In the genomic region with DNA sequence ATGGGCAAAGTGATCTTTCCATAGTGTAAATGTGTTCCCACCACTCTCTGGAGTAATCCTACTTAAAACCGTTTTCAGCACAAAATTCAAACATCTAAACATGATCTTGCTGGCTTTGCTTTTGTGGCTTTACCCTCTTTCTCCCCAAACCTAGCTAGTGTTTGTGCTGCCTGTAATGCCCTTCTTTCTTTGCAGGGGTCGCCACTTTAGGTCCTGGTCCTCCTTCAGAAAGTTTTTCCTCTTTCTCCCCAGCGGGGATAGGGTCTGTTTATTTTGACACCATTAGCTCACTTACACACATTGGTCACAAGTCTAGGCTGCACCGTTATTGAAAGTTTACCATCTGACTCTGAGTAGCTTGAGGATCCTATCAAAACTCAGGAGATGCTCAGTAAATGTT, we compare ENCODE assay signal across 10 cellular contexts. TPM values are rescaled to one million over a fixed set of nuclear protein-coding genes. Genes with fewer than 3 reads are reported as not detected.
DNase-seq lines count a peak whose midpoint lies in the region; ATAC-seq and TF ChIP-seq lines count a peak whose summit lies in the region.
"Had no signal": no experiment of that assay in that cellular context is flagged by ENCODE, and none has a peak within 500 bp of the region (broad histone marks: within the 10 kb centered on the region; RNA-seq: fewer than 3 reads in every experiment).

No MANE protein-coding gene starts in this region.

- in situ Hi-C loops in gastrocnemius medialis (cut with MboI; ENCODE audit: low sequenced_read_pairs in 4 of 4), result loop anchor here in 1 of 4 donors (25.0 kb wide), 1 partner anchor 1011 kb away; a partner anchor contains a TSS

- H2BK15ac ChIP-seq in H9 (ENCODE audit: low read depth, low read length), result no peak overlapping the region

- H3K14ac ChIP-seq in H9 (ENCODE audit: insufficient read depth, low read length), result no peak overlapping the region

- H3K9ac ChIP-seq in BLaER1 (no peak overlapping the region), H9 (ENCODE audit: extremely low read depth, insufficient read length, low read length) (no peak overlapping the region)

- H3K9me3 Mint-ChIP-seq in H9 (peaks cover 26 to 27% of the 10 kb centered on the region in 2 experiments), naive B cell (peaks cover 2 to 18% (median 8%) of the 10 kb centered on the region in 7 donors)
- H3K9me3 Mint-ChIP-seq in activated T-helper 17 cell treated with anti-CD3 and anti-CD28 coated beads, Interleukin-2, amount 50 U/mL, for 72 hours, result no peaks in the 10 kb centered on the region

- intact Hi-C loops in gastrocnemius medialis (cut with DNase I; ENCODE audit: low total_unique reads), result no loop called here

- no peak for TF ChIP-seq POLR2A in gastrocnemius medialis (IDR thresholded peaks at IDR 0.05)

- H3K4ac ChIP-seq in H9 (ENCODE audit: low read depth, low read length), result no peak overlapping the region

- H3K79me2 ChIP-seq in H9 (ENCODE audit: insufficient read depth, low read length), result peaks cover 12% of the 10 kb centered on the region; the same call in 1 of the 2 replicates

- TF ChIP-seq CTCF in H9 (conservative IDR thresholded peaks at IDR 0.05), result peak; percentile 56
- TF ChIP-seq CTCF in gastrocnemius medialis (IDR thresholded peaks at IDR 0.05 in 4 of 5, conservative IDR thresholded peaks at IDR 0.05 in 1 of 5), result no peak

- H3K23ac ChIP-seq in H9 (ENCODE audit: insufficient read length, low read depth, low read length), result no peak overlapping the region

- H3K4me1 ChIP-seq in BLaER1 (peaks cover 23% of the 10 kb centered on the region), H9 (ENCODE audit: insufficient read depth, low read length) (peaks cover 8% of the 10 kb centered on the region; the same call in 1 of the 2 replicates), gastrocnemius medialis (peaks cover 12 to 14% of the 10 kb centered on the region in 2 donors)

- peak overlapping the region; percentile 51 for H2AFZ ChIP-seq in H9 (ENCODE audit: low read length)

- H3K27me3 Mint-ChIP-seq in H9 (ENCODE audit: low read depth) (no peaks in the 10 kb centered on the region), naive B cell (no peaks in the 10 kb centered on the region)
- no peaks in the 10 kb centered on the region for H3K27me3 Mint-ChIP-seq in activated T-helper 17 cell treated with anti-CD3 and anti-CD28 coated beads, Interleukin-2, amount 50 U/mL, for 72 hours

- H4K8ac ChIP-seq in H9 (replicated peaks; ENCODE audit: insufficient read length, low read depth, low read length), result no peak overlapping the region

- no peak overlapping the region for H2BK120ac ChIP-seq in H9 (ENCODE audit: low read depth, low read length, poor library complexity, severe bottlenecking)

- H3K4me3 Mint-ChIP-seq in H9 (peak overlapping the region in 1 of 2 experiments; percentile 90; a peak in 3 of 5 replicates), naive B cell (peak overlapping the region; percentile 93 to 99 (median 96))
- peak overlapping the region; percentile 86 for H3K4me3 Mint-ChIP-seq in activated T-helper 17 cell treated with anti-CD3 and anti-CD28 coated beads, Interleukin-2, amount 50 U/mL, for 72 hours

- peaks cover 2% of the 10 kb centered on the region for H3K79me1 ChIP-seq in H9 (ENCODE audit: insufficient read depth, low read depth, low read length, poor library complexity, severe bottlenecking)

- H4K5ac ChIP-seq in H9 (ENCODE audit: insufficient read length, low read depth, low read length), result no peak overlapping the region

- H3K27ac ChIP-seq in BLaER1 (no peak overlapping the region), H9 (ENCODE audit: insufficient read length, low read depth, low read length) (no peak overlapping the region), gastrocnemius medialis (no peak overlapping the region)
- H3K27ac ChIP-seq: SJSA1 had no signal

- H3K4me1 Mint-ChIP-seq in H9 (peaks cover 31 to 33% of the 10 kb centered on the region in 2 experiments), naive B cell (peaks cover 22 to 66% (median 53%) of the 10 kb centered on the region in 3 donors)
- peaks cover 5% of the 10 kb centered on the region for H3K4me1 Mint-ChIP-seq in activated T-helper 17 cell treated with anti-CD3 and anti-CD28 coated beads, Interleukin-2, amount 50 U/mL, for 72 hours

- no peak overlapping the region for H3T11ph ChIP-seq in H9 (ENCODE audit: low read length)

- H3K4me3 ChIP-seq in BLaER1 (no peak overlapping the region; the same call in 1 of the 2 replicates), gastrocnemius medialis (peak overlapping the region in 1 of 4 donors; percentile 71)

- H4K91ac ChIP-seq in H9 (ENCODE audit: insufficient read length, low read depth, low read length), result no peak overlapping the region

- DNase-seq in H9, result no peak
- no peak for DNase-seq in naive B cell
- DNase-seq in amniotic stem cell (lab: John Stamatoyannopoulos, UW), result no peak
- no peak for DNase-seq in globus pallidus (ENCODE audit: low spot score)
- no peak for DNase-seq in gastrocnemius medialis
- DNase-seq in GDM1 (lab: John Stamatoyannopoulos, UW), result no peak

- no peak overlapping the region for H3K27ac Mint-ChIP-seq in H9
- H3K27ac Mint-ChIP-seq in activated T-helper 17 cell treated with anti-CD3 and anti-CD28 coated beads, Interleukin-2, amount 50 U/mL, for 72 hours, result peak overlapping the region; percentile 83
- peak overlapping the region in 4 of 6 donors; percentile 90 to 98 (median 96) for H3K27ac Mint-ChIP-seq in naive B cell

- H2BK20ac ChIP-seq in H9 (ENCODE audit: low read depth, low read length, poor library complexity, severe bottlenecking), result no peak overlapping the region

- peaks cover 7% of the 10 kb centered on the region for H3K23me2 ChIP-seq in H9 (ENCODE audit: insufficient read length, low read depth, low read length, poor library complexity, severe bottlenecking)

- peaks cover 22 to 36% (median 23%) of the 10 kb centered on the region in 3 experiments for H3K36me3 Mint-ChIP-seq in H9 (ENCODE audit: insufficient read depth in 1 of 3, low read depth in 3 of 3)
- peaks cover 8% of the 10 kb centered on the region for H3K36me3 Mint-ChIP-seq in activated T-helper 17 cell treated with anti-CD3 and anti-CD28 coated beads, Interleukin-2, amount 50 U/mL, for 72 hours (ENCODE audit: low read depth)
- peaks cover 5 to 17% of the 10 kb centered on the region in 2 donors for H3K36me3 Mint-ChIP-seq in naive B cell

- peaks cover 24% of the 10 kb centered on the region for H3K9me3 ChIP-seq in BLaER1
- H3K9me3 ChIP-seq in H9 (ENCODE audit: control insufficient read depth, low read depth, low read length), result peaks cover 9% of the 10 kb centered on the region
- H3K9me3 ChIP-seq in gastrocnemius medialis, result no peaks in the 10 kb centered on the region
- H3K9me3 ChIP-seq: SJSA1 had no signal

- no CpG with 5 or more reads among the region's 4 CpGs for WGBS in H9 (ENCODE audit: extremely low coverage, insufficient read length, low lambda C conversion rate)

- no peak overlapping the region for H3K56ac ChIP-seq in H9 (ENCODE audit: insufficient read length, low read depth, low read length)

- ATAC-seq in activated T-helper 17 cell treated with anti-CD3 and anti-CD28 coated beads, Interleukin-2, amount 50 U/mL, for 72 hours (replicated peaks), result no peak
- ATAC-seq in naive B cell (ENCODE audit: low read depth in 2 of 2) (no peak), gastrocnemius medialis (no peak)

- H2AK5ac ChIP-seq in H9 (ENCODE audit: insufficient read length, low read length), result no peak overlapping the region

- H3K18ac ChIP-seq in H9 (ENCODE audit: insufficient read length, low read depth, low read length), result no peak overlapping the region

- peak overlapping the region; percentile 76 for H3K4me2 ChIP-seq in BLaER1
- H3K4me2 ChIP-seq in H9 (ENCODE audit: insufficient read depth, insufficient read length, low read length), result peak overlapping the region; percentile 97

- H2BK5ac ChIP-seq in H9 (ENCODE audit: insufficient read length, low read length), result no peak overlapping the region

- H3K27me3 ChIP-seq in BLaER1, result no peaks in the 10 kb centered on the region
- no peaks in the 10 kb centered on the region for H3K27me3 ChIP-seq in H9 (ENCODE audit: insufficient read depth, low read length)
- H3K27me3 ChIP-seq in gastrocnemius medialis, result no peaks in the 10 kb centered on the region
- H3K27me3 ChIP-seq: heart right ventricle, SJSA1 had no signal

- no peak overlapping the region for H2BK12ac ChIP-seq in H9 (ENCODE audit: insufficient read length, low read depth, low read length)

- H4K20me1 ChIP-seq in BLaER1, result no peaks in the 10 kb centered on the region
- no peaks in the 10 kb centered on the region for H4K20me1 ChIP-seq in H9 (ENCODE audit: control insufficient read depth, insufficient read depth, insufficient read length)

- peaks cover 3% of the 10 kb centered on the region; the same call in 1 of the 2 replicates for H3K36me3 ChIP-seq in BLaER1
- no peaks in the 10 kb centered on the region for H3K36me3 ChIP-seq in gastrocnemius medialis
- H3K36me3 ChIP-seq: SJSA1 had no signal

RNA-seq across cellular contexts. Expression of a gene that starts 0.7 kb away (rescaled TPM):
- 269 and 326 TPM in 2 replicates for total RNA-seq in H9 (2021)
- total RNA-seq in activated T-helper 17 cell treated with anti-CD3 and anti-CD28 coated beads, Interleukin-2, amount 50 U/mL, for 72 hours, result 10 to 100 TPM; 41.4 to 61.8 TPM
- 100 to 1,000 TPM; 118 to 195 (median 128) TPM for polyA plus RNA-seq in naive B cell (ENCODE audit: low read depth in 6 of 6)
- 100 to 1,000 TPM in 1 of 4 donors, 10 to 100 TPM in 3; 60.9 to 200 (median 83.1) TPM for total RNA-seq in gastrocnemius medialis

Comparison
In these comparisons a context has a peak if more than half of its experiments do, and no peak if none do; other contexts are left out.
1. H3K27ac Mint-ChIP-seq: peak in activated T-helper 17 cell treated with anti-CD3 and anti-CD28 coated beads, Interleukin-2, amount 50 U/mL, for 72 hours (single experiment) and naive B cell (4 of 6); none in H9 (0 of 3).